In genomic region chr4:147057631-147057980, GRCh38 we compare ENCODE assay signal across 9 cellular contexts.
DNase-seq lines count a peak whose midpoint lies in the region; ATAC-seq and TF ChIP-seq lines count a peak whose summit lies in the region.
"Had no signal": no experiment of that assay in that cellular context is flagged by ENCODE, and none has a peak within 500 bp of the region (broad histone marks: within the 10 kb centered on the region; RNA-seq: fewer than 3 reads in every experiment).

No MANE protein-coding gene starts in this region.

- WGBS in right lobe of liver (ENCODE audit: insufficient coverage, low coverage, low lambda C conversion rate, missing lambda C conversion rate): 20% methylated on average over 5 of the region's 5 CpGs

- POLR2A ChIA-PET in A673 (lab: Charles Lee; ENCODE audit: low non-redundant PET): no interaction called here

- DNase-seq in A673 (ENCODE audit: low spot score) (peak; percentile 24), HFF-Myc (ENCODE audit: extremely low read depth, low read depth) (no peak), right lobe of liver (no peak), omental fat pad (ENCODE audit: low spot score) (no peak), iPS-NIHi7 (ENCODE audit: extremely low spot score) (no peak)
- DNase-seq in activated naive CD8-positive, alpha-beta T cell treated with anti-CD3 and anti-CD28 coated beads, Interleukin-2, amount 50 U/mL, for 24 hours: no peak
- DNase-seq: activated gamma-delta T cell treated with Interleukin-2 at 50 U/mL for 16 hours had no signal

- peaks cover 3% of the 10 kb centered on the region for H3K27me3 Mint-ChIP-seq in activated naive CD8-positive, alpha-beta T cell treated with anti-CD3 and anti-CD28 coated beads, Interleukin-2, amount 50 U/mL, for 24 hours

- TF ChIP-seq POLR2A in right lobe of liver (IDR thresholded peaks at IDR 0.05): no peak

- peak overlapping the region; percentile 76 for H3K4me3 Mint-ChIP-seq in activated naive CD8-positive, alpha-beta T cell treated with anti-CD3 and anti-CD28 coated beads, Interleukin-2, amount 50 U/mL, for 24 hours

- intact Hi-C loops in A673 (cut with micrococcal nuclease; ENCODE audit: unreplicated experiment): no loop called here
- intact Hi-C loops in right lobe of liver (cut with DNase I): no loop called here

- BruUV-seq in A673 (replicated peaks; lab: Mats Ljungman, UMichigan): no TSS peak

- peaks cover 6% of the 10 kb centered on the region for H3K9me3 Mint-ChIP-seq in activated naive CD8-positive, alpha-beta T cell treated with anti-CD3 and anti-CD28 coated beads, Interleukin-2, amount 50 U/mL, for 24 hours

- H3K36me3 ChIP-seq in A673 (ENCODE audit: insufficient read depth, low read length, poor library complexity, severe bottlenecking) (no peaks in the 10 kb centered on the region), right lobe of liver (no peaks in the 10 kb centered on the region)

- H3K4me1 ChIP-seq in A673 (ENCODE audit: insufficient read depth, low read length, poor library complexity, severe bottlenecking) (peaks cover 7% of the 10 kb centered on the region), right lobe of liver (no peaks in the 10 kb centered on the region)

- peaks cover 10% of the 10 kb centered on the region for H3K4me1 Mint-ChIP-seq in activated naive CD8-positive, alpha-beta T cell treated with anti-CD3 and anti-CD28 coated beads, Interleukin-2, amount 50 U/mL, for 24 hours

- no peak for TF ChIP-seq CTCF in A673 (conservative IDR thresholded peaks at IDR 0.05; ENCODE audit: low read depth, low read length)
- no peak for TF ChIP-seq CTCF in HFF-Myc (IDR thresholded peaks at IDR 0.05; ENCODE audit: low read depth, low read length, missing control alignments)
- TF ChIP-seq CTCF in right lobe of liver (IDR thresholded peaks at IDR 0.05): no peak
- no peak for TF ChIP-seq CTCF in omental fat pad (IDR thresholded peaks at IDR 0.05)

- ATAC-seq in activated naive CD8-positive, alpha-beta T cell treated with anti-CD3 and anti-CD28 coated beads, Interleukin-2, amount 50 U/mL, for 24 hours: no peak
- ATAC-seq in right lobe of liver (peak in 3 of 4 donors; percentile 29 to 55 (median 44)), omental fat pad (ENCODE audit: low FRiP score) (no peak), GM19467 (IDR thresholded peaks at IDR 0.05; ENCODE audit: unreplicated experiment) (no peak), GM21619 (IDR thresholded peaks at IDR 0.05; ENCODE audit: unreplicated experiment) (no peak)

- CTCF ChIA-PET in A673 (lab: Charles Lee): no interaction called here

- H3K36me3 Mint-ChIP-seq in activated naive CD8-positive, alpha-beta T cell treated with anti-CD3 and anti-CD28 coated beads, Interleukin-2, amount 50 U/mL, for 24 hours (ENCODE audit: low read depth): no peaks in the 10 kb centered on the region

- H3K27me3 ChIP-seq in A673 (replicated peaks; ENCODE audit: insufficient read depth, low read depth, low read length, poor library complexity) (no peaks in the 10 kb centered on the region), right lobe of liver (no peaks in the 10 kb centered on the region)

- H3K27ac ChIP-seq in A673 (ENCODE audit: low read depth, low read length, poor library complexity, severe bottlenecking) (no peak overlapping the region), right lobe of liver (no peak overlapping the region)

- H3K9me3 ChIP-seq in A673 (ENCODE audit: low read depth, low read length, poor library complexity, severe bottlenecking): no peaks in the 10 kb centered on the region
- H3K9me3 ChIP-seq in right lobe of liver: no peaks in the 10 kb centered on the region

- H3K4me3 ChIP-seq in A673 (ENCODE audit: low read depth, low read length, poor library complexity, severe bottlenecking): peak overlapping the region; percentile 19
- H3K4me3 ChIP-seq in HFF-Myc (replicated peaks; ENCODE audit: low read depth, low read length): peak overlapping the region; percentile 18; the same call in 1 of the 2 replicates
- H3K4me3 ChIP-seq in right lobe of liver: peak overlapping the region; percentile 22 to 41 (median 31)

- H3K27ac Mint-ChIP-seq in activated naive CD8-positive, alpha-beta T cell treated with anti-CD3 and anti-CD28 coated beads, Interleukin-2, amount 50 U/mL, for 24 hours: peak overlapping the region; percentile 78

Comparison
In these comparisons a context has a peak if more than half of its experiments do, and no peak if none do; other contexts are left out.
1. ATAC-seq: peak in right lobe of liver (3 of 4); none in activated naive CD8-positive, alpha-beta T cell treated with anti-CD3 and anti-CD28 coated beads, Interleukin-2, amount 50 U/mL, for 24 hours (single experiment), omental fat pad (single experiment), GM19467 (single experiment) and GM21619 (single experiment).
2. Peak in every context shown above with its lines, with median percentiles within 50 percentile points of each other: H3K4me3 ChIP-seq.